ENCODE assay signal across 8 cellular contexts in genomic region chr7:100875356-100875751, GRCh38. TPM values are rescaled to one million over a fixed set of nuclear protein-coding genes. Genes with fewer than 3 reads are reported as not detected.
DNase-seq lines count a peak whose midpoint lies in the region; ATAC-seq and TF ChIP-seq lines count a peak whose summit lies in the region.

No MANE protein-coding gene starts in this region.

- intact Hi-C loops in uterus (cut with DNase I; ENCODE audit: low total_unique reads) = no loop called here

- H3K4me1 ChIP-seq in duodenal mucosa (ENCODE audit: control insufficient read depth in 1 of 2, insufficient read depth in 2 of 2, low read length in 2 of 2) = peaks cover 20 to 27% of the 10 kb centered on the region in 2 donors
- peaks cover 0 to 13% of the 10 kb centered on the region in 2 donors for H3K4me1 ChIP-seq in uterus

- POLR2A ChIA-PET in RWPE1 (lab: Yijun Ruan, JAX; ENCODE audit: low non-redundant PET) = interaction anchor here (0.7 to 1.2 kb wide), 4 partner anchors 15 to 651 kb away, joined by 3 to 8 read pairs (median 3); partner anchors contain the start of genes TRIM56 and UFSP1

- peaks cover 3 to 22% of the 10 kb centered on the region in 2 donors for H3K36me3 ChIP-seq in duodenal mucosa (ENCODE audit: control insufficient read depth in 1 of 2, insufficient read depth in 2 of 2, low read length in 2 of 2)
- no peaks in the 10 kb centered on the region for H3K36me3 ChIP-seq in uterus

- H3K4me3 ChIP-seq in duodenal mucosa (ENCODE audit: low read depth in 1 of 2, low read length in 2 of 2) (peak overlapping the region; percentile 79 to 95), uterus (peak overlapping the region; percentile 87 to 98)

- no peak for TF ChIP-seq POLR2A in uterus (IDR thresholded peaks at IDR 0.05)

- H3K36me3 Mint-ChIP-seq in activated CD8-positive, alpha-beta memory T cell treated with anti-CD3 and anti-CD28 coated beads, Interleukin-2, amount 10 ng/mL, durations not matched to agents 7 days and 5 days = peaks cover 66% of the 10 kb centered on the region
- H3K36me3 Mint-ChIP-seq in mesothelial cell of epicardium = peaks cover 33% of the 10 kb centered on the region

- H3K9ac ChIP-seq in duodenal mucosa (ENCODE audit: low read depth in 1 of 2, low read length in 2 of 2) = peak overlapping the region; percentile 73 to 81

- CTCF ChIA-PET in activated CD8-positive, alpha-beta memory T cell treated with anti-CD3 and anti-CD28 coated beads, Interleukin-2, amount 10 ng/mL, durations not matched to agents 7 days and 5 days (lab: Charles Lee) = interaction anchor here (1.1 to 5.3 kb wide), 7 partner anchors 9 to 209 kb away, joined by 3 to 44 read pairs (median 5); partner anchors contain the start of genes ACHE, POP7, SLC12A9 and UFSP1
- CTCF ChIA-PET in RWPE1 (lab: Yijun Ruan, JAX) = interaction anchor here (0.6 to 1.8 kb wide), 4 partner anchors 19 to 785 kb away, joined by 3 to 5 read pairs (median 4); no protein-coding TSS in a partner anchor

- H3K4me3 Mint-ChIP-seq in activated CD8-positive, alpha-beta memory T cell treated with anti-CD3 and anti-CD28 coated beads, Interleukin-2, amount 10 ng/mL, durations not matched to agents 7 days and 5 days = peak overlapping the region; percentile 100
- H3K4me3 Mint-ChIP-seq in mesothelial cell of epicardium = peak overlapping the region; percentile 99

- peak; percentile 48 for ATAC-seq in activated CD8-positive, alpha-beta memory T cell treated with anti-CD3 and anti-CD28 coated beads, Interleukin-2, amount 10 ng/mL, durations not matched to agents 7 days and 5 days
- ATAC-seq in HG02885 (IDR thresholded peaks at IDR 0.05; ENCODE audit: poor library complexity, unreplicated experiment) = peak; percentile 39

- peak; percentile 68 for DNase-seq in activated CD8-positive, alpha-beta memory T cell treated with anti-CD3 and anti-CD28 coated beads, Interleukin-2, amount 10 ng/mL, durations not matched to agents 7 days and 5 days
- no peak for DNase-seq in activated CD8-positive, alpha-beta memory T cell treated with anti-CD3 and anti-CD28 coated beads for 24 hours
- DNase-seq in RWPE1 (ENCODE audit: low spot score) (no peak), mesothelial cell of epicardium (ENCODE audit: low spot score in 2 of 2, unreplicated experiment in 2 of 2) (no peak), uterus (no peak), middle frontal gyrus (ENCODE audit: extremely low spot score, low spot score) (no peak)

- TF ChIP-seq CTCF in RWPE1 (conservative IDR thresholded peaks at IDR 0.05; ENCODE audit: low read depth) (no peak), mesothelial cell of epicardium (IDR thresholded peaks at IDR 0.05; ENCODE audit: unreplicated experiment) (peak; percentile 12), uterus (IDR thresholded peaks at IDR 0.05) (no peak)

- H3K9me3 ChIP-seq in duodenal mucosa (ENCODE audit: control insufficient read depth in 1 of 2, low read length in 2 of 2) (no peaks in the 10 kb centered on the region), uterus (no peaks in the 10 kb centered on the region)

- no peaks in the 10 kb centered on the region for H3K9me3 Mint-ChIP-seq in activated CD8-positive, alpha-beta memory T cell treated with anti-CD3 and anti-CD28 coated beads, Interleukin-2, amount 10 ng/mL, durations not matched to agents 7 days and 5 days (ENCODE audit: low read depth)
- no peaks in the 10 kb centered on the region for H3K9me3 Mint-ChIP-seq in mesothelial cell of epicardium

- H3K27ac ChIP-seq in RWPE1 (peak overlapping the region; percentile 100), duodenal mucosa (ENCODE audit: low read depth, low read length) (peak overlapping the region; percentile 95), uterus (peak overlapping the region; percentile 97 to 99)

- peaks cover 55% of the 10 kb centered on the region for H3K4me1 Mint-ChIP-seq in activated CD8-positive, alpha-beta memory T cell treated with anti-CD3 and anti-CD28 coated beads, Interleukin-2, amount 10 ng/mL, durations not matched to agents 7 days and 5 days
- H3K4me1 Mint-ChIP-seq in mesothelial cell of epicardium = peaks cover 45% of the 10 kb centered on the region

- no peaks in the 10 kb centered on the region for H3K27me3 Mint-ChIP-seq in activated CD8-positive, alpha-beta memory T cell treated with anti-CD3 and anti-CD28 coated beads, Interleukin-2, amount 10 ng/mL, durations not matched to agents 7 days and 5 days
- no peaks in the 10 kb centered on the region for H3K27me3 Mint-ChIP-seq in mesothelial cell of epicardium (ENCODE audit: low read depth)

- H3K27me3 ChIP-seq in duodenal mucosa (ENCODE audit: control insufficient read depth in 1 of 2, insufficient read depth in 2 of 2, low read length in 2 of 2) (no peaks in the 10 kb centered on the region), uterus (no peaks in the 10 kb centered on the region)

- peak overlapping the region; percentile 100 for H3K27ac Mint-ChIP-seq in activated CD8-positive, alpha-beta memory T cell treated with anti-CD3 and anti-CD28 coated beads, Interleukin-2, amount 10 ng/mL, durations not matched to agents 7 days and 5 days
- peak overlapping the region; percentile 99 for H3K27ac Mint-ChIP-seq in mesothelial cell of epicardium

RNA-seq across cellular contexts. Expression of gene SRRT, which starts 0.5 kb away (rescaled TPM):
- total RNA-seq in activated CD8-positive, alpha-beta memory T cell treated with anti-CD3 and anti-CD28 coated beads, Interleukin-2, amount 10 ng/mL, durations not matched to agents 7 days and 5 days = 100 to 1,000 TPM; 290 to 312 TPM
- total RNA-seq in mesothelial cell of epicardium (229 to 245 TPM (median 240 TPM) in 3 replicates), uterus (100 to 1,000 TPM in 1 of 4 donors, 10 to 100 TPM in 3; 17.1 to 185 (median 41.1) TPM)

RNA-seq across cellular contexts. Expression of gene TRIP6, which starts 8.2 kb away (rescaled TPM):
- 10 to 100 TPM; 38.2 to 39.3 TPM for total RNA-seq in activated CD8-positive, alpha-beta memory T cell treated with anti-CD3 and anti-CD28 coated beads, Interleukin-2, amount 10 ng/mL, durations not matched to agents 7 days and 5 days
- total RNA-seq in mesothelial cell of epicardium = 101 to 109 TPM (median 107 TPM) in 3 replicates
- 100 to 1,000 TPM in 1 of 4 donors, 10 to 100 TPM in 3; 26.2 to 105 (median 61.6) TPM for total RNA-seq in uterus

RNA-seq across cellular contexts. Expression of gene UFSP1, which starts 14.2 kb away (rescaled TPM):
- total RNA-seq in activated CD8-positive, alpha-beta memory T cell treated with anti-CD3 and anti-CD28 coated beads, Interleukin-2, amount 10 ng/mL, durations not matched to agents 7 days and 5 days = 1 to 10 TPM; 2.3 to 2.7 TPM
- total RNA-seq in mesothelial cell of epicardium = 6.0 to 8.0 TPM (median 6.4 TPM) in 3 replicates
- 1 to 10 TPM in 3 of 4 donors, not detected in 1; 4.8 to 9.7 (median 5.0) TPM for total RNA-seq in uterus

RNA-seq across cellular contexts. Expression of gene ACHE, which starts 20.3 kb away (rescaled TPM):
- total RNA-seq in activated CD8-positive, alpha-beta memory T cell treated with anti-CD3 and anti-CD28 coated beads, Interleukin-2, amount 10 ng/mL, durations not matched to agents 7 days and 5 days = under 1 TPM in 1 of 2 experiments, not detected in 1; 0.23 TPM
- total RNA-seq in mesothelial cell of epicardium (9.2 to 10.4 TPM (median 9.6 TPM) in 3 replicates), uterus (10 to 100 TPM in 3 of 4 donors, 1 to 10 TPM in 1; 6.7 to 55.9 (median 14.5) TPM)

RNA-seq across cellular contexts. Expression of gene SLC12A9, which starts 22.8 kb away (rescaled TPM):
- 10 to 100 TPM; 28.6 to 30.1 TPM for total RNA-seq in activated CD8-positive, alpha-beta memory T cell treated with anti-CD3 and anti-CD28 coated beads, Interleukin-2, amount 10 ng/mL, durations not matched to agents 7 days and 5 days
- total RNA-seq in mesothelial cell of epicardium (30.9 to 39.1 TPM (median 37.5 TPM) in 3 replicates), uterus (10 to 100 TPM in 3 of 4 donors, 1 to 10 TPM in 1; 9.0 to 36.9 (median 25.9) TPM)
